ENCODE assay signal across 27 cellular contexts in the genomic region with DNA sequence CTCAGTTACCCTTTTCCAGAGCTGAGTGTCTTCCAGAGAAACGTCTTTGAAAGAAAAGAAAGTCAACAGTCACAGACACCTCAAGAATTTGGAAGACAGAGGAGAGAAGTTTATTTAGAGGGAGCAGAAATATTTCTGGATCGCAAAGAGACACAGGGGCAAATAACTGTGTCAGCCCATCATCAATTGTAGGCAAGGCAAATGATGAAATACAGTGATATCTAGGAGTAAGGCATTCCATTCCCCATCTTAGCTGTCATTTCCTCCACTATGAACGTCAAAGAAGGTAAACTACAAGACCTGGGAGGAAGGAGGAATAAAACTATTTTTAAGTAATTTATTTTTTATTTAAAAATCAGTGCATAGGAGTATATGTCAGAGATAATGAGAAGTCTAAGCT. TPM values are rescaled to one million over a fixed set of nuclear protein-coding genes. Genes with fewer than 3 reads are reported as not detected.
"Had no signal": no experiment of that assay in that cellular context is flagged by ENCODE, and none has a peak within 500 bp of the region (broad histone marks: within the 10 kb centered on the region; RNA-seq: fewer than 3 reads in every experiment).

No MANE protein-coding gene starts in this region.

- H3K9me3 ChIP-seq: breast epithelium, gastroesophageal sphincter, heart left ventricle, tibial nerve, vagina had no signal

- ATAC-seq: activated CD8-positive, alpha-beta memory T cell treated with anti-CD3 and anti-CD28 coated beads, Interleukin-2, amount 10 ng/mL, durations not matched to agents 7 days and 5 days; activated T-helper 17 cell treated with anti-CD3 and anti-CD28 coated beads, Interleukin-2, amount 50 U/mL, for 72 hours; gastroesophageal sphincter; heart left ventricle; left ventricle myocardium superior; right cardiac atrium had no signal

- H3K36me3 ChIP-seq: breast epithelium, gastroesophageal sphincter, heart left ventricle, tibial nerve, vagina had no signal

- H3K27me3 ChIP-seq: gastroesophageal sphincter, vagina had no signal

- FAIRE-seq: small intestine had no signal

- DNase-seq: activated CD4-positive, alpha-beta memory T cell treated with anti-CD3 and anti-CD28 coated beads, Interleukin-2, amount 10 ng/mL, durations not matched to agents 7 days and 5 days; activated CD4-positive, alpha-beta T cell treated with anti-CD3 and anti-CD28 coated beads for 48 hours; activated CD4-positive, CD25-positive, alpha-beta regulatory T cell; activated CD8-positive, alpha-beta memory T cell treated with anti-CD3 and anti-CD28 coated beads, Interleukin-2, amount 10 ng/mL, durations not matched to agents 7 days and 5 days; activated naive CD4-positive, alpha-beta T cell treated with Interleukin-2 at 50 U/mL for 16 hours; activated naive CD8-positive, alpha-beta T cell treated with anti-CD3 and anti-CD28 coated beads, Interleukin-2, amount 10 ng/mL, durations not matched to agents 7 days and 5 days; activated T-cell treated with anti-CD3 and anti-CD28 coated beads, Interleukin-2, amount 50 U/mL, for 1 hour; cerebellar nuclear complex; dermis blood vessel endothelial cell; heart left ventricle; kidney glomerular epithelial cell; left ventricle myocardium superior; naive B cell; right cardiac atrium; small intestine; stimulated activated CD4-positive, alpha-beta T cell treated with anti-CD3 and anti-CD28 coated beads, Interleukin-15, amount 100 ng/mL, for 24 hours; stimulated activated CD4-positive, alpha-beta T cell treated with anti-CD3 and anti-CD28 coated beads, Interleukin-2, amount 100 ng/mL, for 48 hours had no signal

- H3K4me3 ChIP-seq: breast epithelium, gastroesophageal sphincter, heart left ventricle, tibial nerve, vagina had no signal

- H3K4me1 ChIP-seq: breast epithelium, gastroesophageal sphincter, heart left ventricle, tibial nerve, vagina had no signal

- H3K27ac ChIP-seq: breast epithelium, epithelial cell of prostate, gastroesophageal sphincter, heart left ventricle, tibial nerve, vagina had no signal

RNA-seq across cellular contexts. Expression of a gene that starts 2.0 kb away (rescaled TPM):
- total RNA-seq: activated CD4-positive, alpha-beta memory T cell treated with anti-CD3 and anti-CD28 coated beads, Interleukin-2, amount 10 ng/mL, durations not matched to agents 7 days and 5 days; activated CD8-positive, alpha-beta memory T cell treated with anti-CD3 and anti-CD28 coated beads, Interleukin-2, amount 10 ng/mL, durations not matched to agents 7 days and 5 days; activated naive CD8-positive, alpha-beta T cell treated with anti-CD3 and anti-CD28 coated beads, Interleukin-2, amount 10 ng/mL, durations not matched to agents 7 days and 5 days; activated T-helper 17 cell treated with anti-CD3 and anti-CD28 coated beads, Interleukin-2, amount 50 U/mL, for 72 hours; breast epithelium; dermis blood vessel endothelial cell; left ventricle myocardium superior; mononuclear cell; neural crest cell; posterior vena cava; right cardiac atrium; T-helper 2 cell treated with Interferon-gamma antibody and Interleukin-4, amounts not matched to agents 100 ng/mL and 5 ng/mL, for 36 hours; tibial nerve; vagina had no signal
- polyA plus RNA-seq: heart left ventricle, right cardiac atrium, small intestine had no signal

RNA-seq across cellular contexts. Expression of a gene that starts 56.6 kb away (rescaled TPM):
- total RNA-seq: left ventricle myocardium superior; right cardiac atrium; T-helper 2 cell treated with Interferon-gamma antibody and Interleukin-4, amounts not matched to agents 100 ng/mL and 5 ng/mL, for 36 hours had no signal
- polyA plus RNA-seq: right cardiac atrium had no signal
